20 cellular contexts compared by ENCODE assay signal in the genomic region with DNA sequence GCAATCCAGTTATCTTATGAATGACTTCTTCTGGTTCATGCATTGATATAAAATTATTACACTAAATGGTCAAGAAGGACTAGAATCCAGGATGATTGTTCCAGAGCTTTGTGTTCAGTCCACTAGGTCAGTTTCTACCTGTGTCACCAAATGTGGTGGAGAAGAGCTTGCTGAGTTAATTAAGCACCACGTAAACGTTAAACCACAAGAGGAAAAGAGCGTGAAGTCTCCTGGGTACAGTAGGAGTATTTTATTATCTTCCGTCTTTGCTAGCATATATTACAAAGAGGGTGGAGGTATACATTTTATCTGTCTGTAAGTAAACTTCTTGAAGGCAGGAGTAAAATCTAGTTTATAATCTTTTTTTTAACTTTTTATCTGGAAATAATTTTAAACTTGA. TPM values are rescaled to one million over a fixed set of nuclear protein-coding genes. Genes with fewer than 3 reads are reported as not detected.
DNase-seq lines count a peak whose midpoint lies in the region; ATAC-seq and TF ChIP-seq lines count a peak whose summit lies in the region.
"Had no signal": no experiment of that assay in that cellular context is flagged by ENCODE, and none has a peak within 500 bp of the region (broad histone marks: within the 10 kb centered on the region; RNA-seq: fewer than 3 reads in every experiment).

No MANE protein-coding gene starts in this region.

- no peaks in the 10 kb centered on the region for H3K27me3 Mint-ChIP-seq in naive B cell
- no peaks in the 10 kb centered on the region for H3K27me3 Mint-ChIP-seq in activated CD8-positive, alpha-beta T cell treated with anti-CD3 and anti-CD28 coated beads, Interleukin-2, amount 10 ng/mL, durations not matched to agents 7 days and 5 days (ENCODE audit: low read depth)
- H3K27me3 Mint-ChIP-seq: CD4-positive, alpha-beta T cell had no signal

- H3K27ac ChIP-seq in DOHH2 (ENCODE audit: low read depth, low read length): peak overlapping the region; percentile 49
- H3K27ac ChIP-seq in right atrium auricular region: no peak overlapping the region
- H3K27ac ChIP-seq: GM23248 had no signal

- no peaks in the 10 kb centered on the region for H3K27me3 ChIP-seq in DOHH2 (ENCODE audit: control insufficient read depth, low read length)
- no peaks in the 10 kb centered on the region for H3K27me3 ChIP-seq in right atrium auricular region
- H3K27me3 ChIP-seq: MG63, Peyer's patch had no signal

- H3K4me1 ChIP-seq in DOHH2 (ENCODE audit: control insufficient read depth, low read length): peaks cover 32% of the 10 kb centered on the region
- peaks cover 0 to 22% of the 10 kb centered on the region in 2 donors for H3K4me1 ChIP-seq in right atrium auricular region

- H3K4me1 Mint-ChIP-seq in naive B cell: peaks cover 23 to 35% (median 29%) of the 10 kb centered on the region in 3 donors
- H3K4me1 Mint-ChIP-seq in activated CD8-positive, alpha-beta T cell treated with anti-CD3 and anti-CD28 coated beads, Interleukin-2, amount 10 ng/mL, durations not matched to agents 7 days and 5 days (ENCODE audit: low read depth): no peaks in the 10 kb centered on the region

- H3K4me2 ChIP-seq in DOHH2 (ENCODE audit: low read length): peak overlapping the region; percentile 59

- peak overlapping the region in 1 of 8 donors; percentile 16 for H3K4me3 Mint-ChIP-seq in naive B cell
- no peak overlapping the region for H3K4me3 Mint-ChIP-seq in activated CD8-positive, alpha-beta T cell treated with anti-CD3 and anti-CD28 coated beads, Interleukin-2, amount 10 ng/mL, durations not matched to agents 7 days and 5 days
- H3K4me3 Mint-ChIP-seq: CD4-positive, alpha-beta T cell had no signal

- POLR2A ChIA-PET in activated CD8-positive, alpha-beta T cell treated with anti-CD3 and anti-CD28 coated beads, Interleukin-2, amount 10 ng/mL, durations not matched to agents 7 days and 5 days (lab: Charles Lee): interaction anchor here (0.6 kb wide), 1 partner anchor 1765 kb away, joined by 3 read pairs; no protein-coding TSS in a partner anchor

- intact Hi-C loops in Right ventricle myocardium superior (cut with DNase I): no loop called here

- H3K36me3 Mint-ChIP-seq in naive B cell: no peaks in the 10 kb centered on the region
- H3K36me3 Mint-ChIP-seq in activated CD8-positive, alpha-beta T cell treated with anti-CD3 and anti-CD28 coated beads, Interleukin-2, amount 10 ng/mL, durations not matched to agents 7 days and 5 days (ENCODE audit: low read depth): peaks cover 12% of the 10 kb centered on the region

- no peak for ATAC-seq in naive B cell (ENCODE audit: low read depth in 2 of 2)
- ATAC-seq in Right ventricle myocardium superior (ENCODE audit: poor library complexity): no peak
- no peak for ATAC-seq in activated CD8-positive, alpha-beta T cell treated with anti-CD3 and anti-CD28 coated beads, Interleukin-2, amount 10 ng/mL, durations not matched to agents 7 days and 5 days
- ATAC-seq: K562, SK-N-SH treated with all-trans-retinoic acid at 6 μM for 48 hours had no signal

- no peak for TF ChIP-seq CTCF in DOHH2 (IDR thresholded peaks at IDR 0.05; ENCODE audit: low read depth, low read length, poor library complexity, severe bottlenecking)
- no peak for TF ChIP-seq CTCF in right atrium auricular region (IDR thresholded peaks at IDR 0.05)

- H3K9me3 ChIP-seq in DOHH2 (ENCODE audit: control insufficient read depth, insufficient read depth, low read length) (no peaks in the 10 kb centered on the region), right atrium auricular region (no peaks in the 10 kb centered on the region)
- H3K9me3 ChIP-seq: MG63, Peyer's patch had no signal

- CTCF ChIA-PET in activated CD8-positive, alpha-beta T cell treated with anti-CD3 and anti-CD28 coated beads, Interleukin-2, amount 10 ng/mL, durations not matched to agents 7 days and 5 days (lab: Charles Lee): interaction anchor here (0.6 kb wide), 1 partner anchor 44 kb away, joined by 3 read pairs; no protein-coding TSS in a partner anchor

- H3K36me3 ChIP-seq in DOHH2 (ENCODE audit: control insufficient read depth, low read length) (peaks cover 10% of the 10 kb centered on the region; the same call in 1 of the 2 replicates), right atrium auricular region (peaks cover 5% of the 10 kb centered on the region)

- DNase-seq in KG1 (lab: John Stamatoyannopoulos, UW) (peak; percentile 15), NOMO-1 treated with dmso at 0.1 percent for 144 hours (lab: John Stamatoyannopoulos, UW; ENCODE audit: unreplicated experiment) (peak; percentile 25), naive B cell (peak; percentile 6), Right ventricle myocardium superior (no peak), middle frontal gyrus (ENCODE audit: extremely low spot score, low spot score) (no peak), right atrium auricular region (ENCODE audit: low spot score) (no peak)
- no peak for DNase-seq in activated CD8-positive, alpha-beta T cell treated with anti-CD3 and anti-CD28 coated beads, Interleukin-2, amount 10 ng/mL, durations not matched to agents 7 days and 5 days
- DNase-seq: AML-193; CD4-positive, alpha-beta T cell; GM23248; HCEC 1CT; MG63; NCI-H1105 treated with DMSO at 0.1 percent for 48 hours; NCI-H1694 treated with DMSO at 0.1 percent for 48 hours; Peyer's patch; SHP77 had no signal

- H3K79me2 ChIP-seq in DOHH2 (ENCODE audit: control insufficient read depth, low read length): no peaks in the 10 kb centered on the region

- no peaks in the 10 kb centered on the region for H4K20me1 ChIP-seq in DOHH2 (ENCODE audit: control insufficient read depth, insufficient read depth, low read depth, low read length)

- no peak overlapping the region for H3K27ac Mint-ChIP-seq in naive B cell
- no peak overlapping the region for H3K27ac Mint-ChIP-seq in activated CD8-positive, alpha-beta T cell treated with anti-CD3 and anti-CD28 coated beads, Interleukin-2, amount 10 ng/mL, durations not matched to agents 7 days and 5 days
- H3K27ac Mint-ChIP-seq: CD4-positive, alpha-beta T cell had no signal

- H3K4me3 ChIP-seq in DOHH2 (ENCODE audit: low read length) (peak overlapping the region; percentile 40), right atrium auricular region (no peak overlapping the region)
- H3K4me3 ChIP-seq: GM23248, K562, MG63, Peyer's patch had no signal

- no peaks in the 10 kb centered on the region for H3K9me3 Mint-ChIP-seq in naive B cell
- no peaks in the 10 kb centered on the region for H3K9me3 Mint-ChIP-seq in activated CD8-positive, alpha-beta T cell treated with anti-CD3 and anti-CD28 coated beads, Interleukin-2, amount 10 ng/mL, durations not matched to agents 7 days and 5 days (ENCODE audit: insufficient read depth)
- H3K9me3 Mint-ChIP-seq: CD4-positive, alpha-beta T cell had no signal

- peaks cover 11% of the 10 kb centered on the region for H3F3A ChIP-seq in DOHH2 (ENCODE audit: control insufficient read depth, insufficient read depth)

- no peaks in the 10 kb centered on the region for H3K9me2 ChIP-seq in DOHH2 (replicated peaks; ENCODE audit: control insufficient read depth, low read length)

RNA-seq across cellular contexts. Expression of a gene that starts 23.5 kb away (rescaled TPM):
- polyA plus RNA-seq in naive B cell (ENCODE audit: low read depth in 6 of 6): 10 to 100 TPM in 5 of 6 donors, 1 to 10 TPM in 1; 8.9 to 27.0 (median 14.7) TPM
- total RNA-seq in Right ventricle myocardium superior: 124 TPM
- total RNA-seq in activated CD8-positive, alpha-beta T cell treated with anti-CD3 and anti-CD28 coated beads, Interleukin-2, amount 10 ng/mL, durations not matched to agents 7 days and 5 days: 10 to 100 TPM; 62.2 to 62.8 TPM
- total RNA-seq in right atrium auricular region: 100 to 1,000 TPM; 165 to 247 TPM

RNA-seq across cellular contexts. Expression of a gene that starts 24.0 kb away (rescaled TPM):
- not detected for polyA plus RNA-seq in naive B cell (ENCODE audit: low read depth in 6 of 6)
- total RNA-seq in Right ventricle myocardium superior: not detected
- total RNA-seq in activated CD8-positive, alpha-beta T cell treated with anti-CD3 and anti-CD28 coated beads, Interleukin-2, amount 10 ng/mL, durations not matched to agents 7 days and 5 days: not detected
- total RNA-seq in right atrium auricular region: not detected
- total RNA-seq: CD4-positive, alpha-beta T cell; GM23248; K562; Peyer's patch; T-helper 1 cell treated with Interleukin-12 subunit alpha and Interleukin-12 subunit beta and Interleukin-4 antibody, amounts not matched to agents 30 ng/mL and 1 ng/mL, for 36 hours had no signal
- polyA plus RNA-seq: GM23248, K562 had no signal

Comparison
In these comparisons a context has a peak if more than half of its experiments do, and no peak if none do; other contexts are left out.
1. DNase-seq: peak in KG1 (single experiment), NOMO-1 treated with dmso at 0.1 percent for 144 hours (single experiment) and naive B cell (single experiment); none in Right ventricle myocardium superior (single experiment), activated CD8-positive, alpha-beta T cell treated with anti-CD3 and anti-CD28 coated beads, Interleukin-2, amount 10 ng/mL, durations not matched to agents 7 days and 5 days (single experiment), middle frontal gyrus (single experiment) and right atrium auricular region (single experiment).